19 cellular contexts compared by ENCODE assay signal in genomic region chr1:204587621-204588020, GRCh38.
"Had no signal": no experiment of that assay in that cellular context is flagged by ENCODE, and none has a peak within 500 bp of the region (broad histone marks: within the 10 kb centered on the region; RNA-seq: fewer than 3 reads in every experiment).

No MANE protein-coding gene starts in this region.

- H3K27ac Mint-ChIP-seq: activated T-helper 17 cell treated with anti-CD3 and anti-CD28 coated beads, Interleukin-2, amount 50 U/mL, for 72 hours; endodermal cell; memory B cell; nephron had no signal

- H3K9me3 Mint-ChIP-seq: activated T-helper 17 cell treated with anti-CD3 and anti-CD28 coated beads, Interleukin-2, amount 50 U/mL, for 72 hours; endodermal cell; memory B cell; nephron had no signal

- H3K4me1 Mint-ChIP-seq: activated T-helper 17 cell treated with anti-CD3 and anti-CD28 coated beads, Interleukin-2, amount 50 U/mL, for 72 hours; endodermal cell had no signal

- ATAC-seq: activated T-helper 17 cell treated with anti-CD3 and anti-CD28 coated beads, Interleukin-2, amount 50 U/mL, for 72 hours; heart left ventricle; left cardiac atrium; psoas muscle; stimulated activated naive CD8-positive, alpha-beta T cell treated with anti-CD3 and anti-CD28 coated beads, Interleukin-15, Interleukin-2, amounts not matched to agents 100 U/mL and 50 U/mL, for 24 hours had no signal

- H3K27me3 ChIP-seq: heart left ventricle, neutrophil, ovary, right atrium auricular region, spleen, thyroid gland had no signal

- FAIRE-seq: islet of Langerhans had no signal

- H3K4me3 ChIP-seq: heart left ventricle, ovary, psoas muscle, right atrium auricular region, spleen, thyroid gland had no signal

- H3K4me3 Mint-ChIP-seq: activated T-helper 17 cell treated with anti-CD3 and anti-CD28 coated beads, Interleukin-2, amount 50 U/mL, for 72 hours; endodermal cell; memory B cell; nephron had no signal

- H3K4me1 ChIP-seq: heart left ventricle, psoas muscle, right atrium auricular region, thyroid gland had no signal

- H3K27me3 Mint-ChIP-seq: activated T-helper 17 cell treated with anti-CD3 and anti-CD28 coated beads, Interleukin-2, amount 50 U/mL, for 72 hours; memory B cell had no signal

- H3K27ac ChIP-seq: epithelial cell of prostate, heart left ventricle, neutrophil, ovary, psoas muscle, right atrium auricular region, spleen, thyroid gland had no signal

- DNase-seq: activated T-cell treated with anti-CD3 and anti-CD28 coated beads, Interleukin-2, amount 50 U/mL, for 1 hour; cortex of kidney; endodermal cell; heart left ventricle; left cardiac atrium; ovary; psoas muscle; spleen; stimulated activated CD4-positive, alpha-beta T cell treated with anti-CD3 and anti-CD28 coated beads, Interleukin-4, amount 100 ng/mL, for 1 hour; stimulated activated naive CD8-positive, alpha-beta T cell treated with anti-CD3 and anti-CD28 coated beads, Interleukin-15, Interleukin-2, amounts not matched to agents 100 U/mL and 50 U/mL, for 24 hours; T-helper 2 cell; thyroid gland had no signal

- H3K9me3 ChIP-seq: heart left ventricle, neutrophil, ovary, psoas muscle, right atrium auricular region, spleen, thyroid gland had no signal

- H3K36me3 ChIP-seq: heart left ventricle, neutrophil, ovary, right atrium auricular region, thyroid gland had no signal
